Comparison of ENCODE assay signal across 13 cellular contexts in genomic region chr14:21057803-21058675, GRCh38. TPM values are rescaled to one million over a fixed set of nuclear protein-coding genes. Genes with fewer than 3 reads are reported as not detected.
DNase-seq lines count a peak whose midpoint lies in the region; ATAC-seq lines count a peak whose summit lies in the region.
"Had no signal": no experiment of that assay in that cellular context is flagged by ENCODE, and none has a peak within 500 bp of the region (broad histone marks: within the 10 kb centered on the region; RNA-seq: fewer than 3 reads in every experiment).

Gene RNASE8 (plus strand): TSS chr14:21057822. CDS start chr14:21057893, 71 bp downstream.

- H3K4me3 Mint-ChIP-seq in T-helper 17 cell: no peak within 1 kb of the TSS
- H3K4me3 Mint-ChIP-seq in activated CD4-positive, alpha-beta memory T cell treated with anti-CD3 and anti-CD28 coated beads, Interleukin-2, amount 10 ng/mL, durations not matched to agents 7 days and 5 days: no peak within 1 kb of the TSS

- DNase-seq in Right ventricle myocardium superior: no peak
- DNase-seq in right cardiac atrium: no peak
- DNase-seq in T-helper 17 cell: no peak
- DNase-seq in iris pigment epithelial cell (ENCODE audit: low read depth): peak; percentile 16
- DNase-seq in aorta: no peak
- no peak for DNase-seq in mesenteric fat pad (ENCODE audit: low spot score)
- DNase-seq in activated CD4-positive, alpha-beta memory T cell treated with anti-CD3 and anti-CD28 coated beads, Interleukin-2, amount 10 ng/mL, durations not matched to agents 7 days and 5 days: no peak
- DNase-seq in posterior cingulate gyrus: no peak
- DNase-seq: midbrain, NCI-H2029 had no signal

- CTCF ChIA-PET in activated CD4-positive, alpha-beta memory T cell treated with anti-CD3 and anti-CD28 coated beads, Interleukin-2, amount 10 ng/mL, durations not matched to agents 7 days and 5 days (lab: Charles Lee): interaction anchor here (3.0 kb wide), 1 partner anchor 44 kb away, joined by 10 read pairs; no protein-coding TSS in a partner anchor

- H3K36me3 ChIP-seq in aorta (ENCODE audit: control insufficient read depth in 1 of 2, insufficient read depth in 2 of 2, low read length in 1 of 2): no peaks in the 10 kb centered on the region
- H3K36me3 ChIP-seq: BLaER1 had no signal

- H3K9me3 ChIP-seq in right cardiac atrium (ENCODE audit: control insufficient read depth, low read length) (no peaks in the 10 kb centered on the region), T-helper 17 cell (ENCODE audit: control insufficient read depth, low read length, poor library complexity, severe bottlenecking) (no peaks in the 10 kb centered on the region), aorta (ENCODE audit: control insufficient read depth, low read length) (no peaks in the 10 kb centered on the region)
- H3K9me3 ChIP-seq: BLaER1 had no signal

- H3K9me3 Mint-ChIP-seq in activated CD4-positive, alpha-beta memory T cell treated with anti-CD3 and anti-CD28 coated beads, Interleukin-2, amount 10 ng/mL, durations not matched to agents 7 days and 5 days: no peaks in the 10 kb centered on the region

- WGBS in right cardiac atrium: 62% methylated on average over 8 of the region's 8 CpGs
- 64 to 74% methylated on average over 8 of the region's 8 CpGs for WGBS in aorta, 2 donors

- peaks cover 43% of the 10 kb centered on the region for H3K27me3 Mint-ChIP-seq in T-helper 17 cell
- peaks cover 26% of the 10 kb centered on the region for H3K27me3 Mint-ChIP-seq in activated CD4-positive, alpha-beta memory T cell treated with anti-CD3 and anti-CD28 coated beads, Interleukin-2, amount 10 ng/mL, durations not matched to agents 7 days and 5 days

- no peaks in the 10 kb centered on the region for H3K27me3 ChIP-seq in right cardiac atrium (ENCODE audit: control insufficient read depth, insufficient read depth)
- no peaks in the 10 kb centered on the region for H3K27me3 ChIP-seq in aorta (ENCODE audit: control insufficient read depth in 1 of 2, insufficient read depth in 2 of 2, low read length in 1 of 2)
- H3K27me3 ChIP-seq: BLaER1 had no signal

- intact Hi-C loops in Right ventricle myocardium superior (cut with DNase I) (no loop called here), right cardiac atrium (cut with DNase I) (no loop called here), aorta (cut with DNase I) (no loop called here), posterior cingulate gyrus (cut with DNase I) (no loop called here)

- H3K4me3 ChIP-seq in right cardiac atrium (ENCODE audit: low read length): no peak within 1 kb of the TSS
- H3K4me3 ChIP-seq in aorta (ENCODE audit: low read length in 2 of 2): no peak within 1 kb of the TSS
- H3K4me3 ChIP-seq: BLaER1 had no signal

- H3K4me1 ChIP-seq in right cardiac atrium (ENCODE audit: control insufficient read depth, insufficient read depth, low read length) (no peaks in the 10 kb centered on the region), aorta (ENCODE audit: control insufficient read depth in 1 of 2, insufficient read depth in 2 of 2, low read length in 2 of 2) (no peaks in the 10 kb centered on the region)

- peaks cover 8% of the 10 kb centered on the region for H3K36me3 Mint-ChIP-seq in T-helper 17 cell (ENCODE audit: low read depth)
- no peaks in the 10 kb centered on the region for H3K36me3 Mint-ChIP-seq in activated CD4-positive, alpha-beta memory T cell treated with anti-CD3 and anti-CD28 coated beads, Interleukin-2, amount 10 ng/mL, durations not matched to agents 7 days and 5 days (ENCODE audit: low read depth)

- H3K4me1 Mint-ChIP-seq in T-helper 17 cell: peaks cover 9% of the 10 kb centered on the region
- H3K4me1 Mint-ChIP-seq in activated CD4-positive, alpha-beta memory T cell treated with anti-CD3 and anti-CD28 coated beads, Interleukin-2, amount 10 ng/mL, durations not matched to agents 7 days and 5 days: peaks cover 8% of the 10 kb centered on the region

- H3K27ac ChIP-seq in right cardiac atrium (ENCODE audit: low read length): no peak within 1 kb of the TSS
- H3K27ac ChIP-seq in aorta (ENCODE audit: low read depth in 1 of 2, low read length in 2 of 2): no peak within 1 kb of the TSS
- H3K27ac ChIP-seq: BLaER1 had no signal

- ATAC-seq in Right ventricle myocardium superior (ENCODE audit: poor library complexity) (peak; percentile 30), right cardiac atrium (no peak), T-helper 17 cell (no peak), aorta (ENCODE audit: low FRiP score) (peak; percentile 40)

- POLR2A ChIA-PET in activated CD4-positive, alpha-beta memory T cell treated with anti-CD3 and anti-CD28 coated beads, Interleukin-2, amount 10 ng/mL, durations not matched to agents 7 days and 5 days (lab: Charles Lee): no interaction called here

- peak within 1 kb of the TSS; percentile 14 for H3K27ac Mint-ChIP-seq in T-helper 17 cell
- no peak within 1 kb of the TSS for H3K27ac Mint-ChIP-seq in activated CD4-positive, alpha-beta memory T cell treated with anti-CD3 and anti-CD28 coated beads, Interleukin-2, amount 10 ng/mL, durations not matched to agents 7 days and 5 days

RNA-seq across cellular contexts. Expression of gene RNASE8, which starts in this region (rescaled TPM):
- total RNA-seq in Right ventricle myocardium superior (not detected), right cardiac atrium (not detected), T-helper 17 cell (not detected), aorta (not detected), mesenteric fat pad (not detected)
- polyA plus RNA-seq in right cardiac atrium (not detected), aorta (under 1 TPM in 1 of 2 donors, not detected in 1; 1.00 TPM)
- not detected for total RNA-seq in activated CD4-positive, alpha-beta memory T cell treated with anti-CD3 and anti-CD28 coated beads, Interleukin-2, amount 10 ng/mL, durations not matched to agents 7 days and 5 days
- total RNA-seq: T-helper 1 cell treated with Interleukin-12 subunit alpha and Interleukin-12 subunit beta and Interleukin-4 antibody, amounts not matched to agents 30 ng/mL and 1 ng/mL, for 36 hours had no signal
- polyA plus RNA-seq: thymus had no signal

Comparison
In these comparisons a context has a peak if more than half of its experiments do, and no peak if none do; other contexts are left out.
1. Peak in ATAC-seq in Right ventricle myocardium superior; RNA of the gene not detected or under 1 TPM.
2. Peak in ATAC-seq in aorta; RNA of the gene not detected or under 1 TPM.